In the genomic region with DNA sequence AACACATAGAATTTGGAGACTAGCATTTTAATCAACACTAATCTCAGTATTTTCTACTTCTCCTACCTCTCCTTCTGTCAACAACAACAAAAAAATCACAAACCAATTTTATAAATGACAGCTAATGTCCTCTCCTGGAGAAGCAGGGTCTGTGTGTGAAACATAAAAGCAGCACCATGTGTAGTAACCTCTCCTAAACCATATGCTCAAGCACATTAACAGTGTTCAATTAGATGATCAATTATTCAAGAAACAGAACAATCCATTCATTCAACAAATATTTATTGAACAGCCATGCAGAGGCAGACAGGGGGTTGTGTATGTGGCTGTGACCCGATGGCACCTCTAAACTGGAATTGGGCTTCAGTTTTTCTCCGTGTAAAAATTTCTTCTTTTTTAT, we compare ENCODE assay signal across 9 cellular contexts. TPM values are rescaled to one million over a fixed set of nuclear protein-coding genes. Genes with fewer than 3 reads are reported as not detected.
DNase-seq lines count a peak whose midpoint lies in the region; ATAC-seq and TF ChIP-seq lines count a peak whose summit lies in the region.
"Had no signal": no experiment of that assay in that cellular context is flagged by ENCODE, and none has a peak within 500 bp of the region (broad histone marks: within the 10 kb centered on the region; RNA-seq: fewer than 3 reads in every experiment).

No MANE protein-coding gene starts in this region.

- no peak for DNase-seq in MCF 10A (ENCODE audit: unreplicated experiment)
- DNase-seq in mammary epithelial cell: no peak
- DNase-seq in kidney epithelial cell (ENCODE audit: low read depth): no peak
- DNase-seq in thoracic aorta (ENCODE audit: low spot score): no peak
- no peak for DNase-seq in activated naive CD4-positive, alpha-beta T cell treated with anti-CD3 and anti-CD28 coated beads, Interleukin-2, amount 50 U/mL, for 72 hours (ENCODE audit: low spot score in 2 of 2)
- no peak for DNase-seq in stimulated activated CD4-positive, alpha-beta T cell treated with anti-CD3 and anti-CD28 coated beads, Interleukin-2, amount 100 ng/mL, for 24 hours
- DNase-seq: SIG-M5 had no signal

- peaks cover 36% of the 10 kb centered on the region for H3K27me3 Mint-ChIP-seq in MCF 10A (ENCODE audit: insufficient read depth, unreplicated experiment)
- H3K27me3 Mint-ChIP-seq in activated naive CD8-positive, alpha-beta T cell: peaks cover 23% of the 10 kb centered on the region

- CTCF ChIA-PET in MCF 10A (lab: Yijun Ruan, JAX): interaction anchor here (0.7 to 1.8 kb wide), 4 partner anchors 45 to 600 kb away, joined by 3 to 4 read pairs (median 3); no protein-coding TSS in a partner anchor
- CTCF ChIA-PET in mammary epithelial cell (lab: Charles Lee; ENCODE audit: low non-redundant PET): no interaction called here

- no peak overlapping the region for H3K4me3 ChIP-seq in mammary epithelial cell (replicated peaks in 1 of 3; ENCODE audit: insufficient read depth in 1 of 3, low read depth in 2 of 3, low read length in 3 of 3)
- H3K4me3 ChIP-seq in kidney epithelial cell (ENCODE audit: low read depth, low read length): peak overlapping the region; percentile 58
- H3K4me3 ChIP-seq in thoracic aorta: peak overlapping the region; percentile 60

- intact Hi-C loops in MCF 10A (cut with micrococcal nuclease) (no loop called here), mammary epithelial cell (cut with micrococcal nuclease) (no loop called here)

- H3K9me3 ChIP-seq in mammary epithelial cell (replicated peaks; ENCODE audit: insufficient read depth, low read length) (no peaks in the 10 kb centered on the region), thoracic aorta (no peaks in the 10 kb centered on the region)

- H2AFZ ChIP-seq in mammary epithelial cell (ENCODE audit: low read depth, low read length): no peak overlapping the region

- no peaks in the 10 kb centered on the region for H3K79me2 ChIP-seq in mammary epithelial cell (ENCODE audit: insufficient read depth, low read length)

- H4K20me1 ChIP-seq in mammary epithelial cell (ENCODE audit: insufficient read depth, low read length): no peaks in the 10 kb centered on the region

- 27% methylated on average over 2 of the region's 2 CpGs for WGBS in mammary epithelial cell (ENCODE audit: low coverage, missing lambda C conversion rate)

- H3K4me3 Mint-ChIP-seq in MCF 10A (ENCODE audit: unreplicated experiment): peak overlapping the region; percentile 61
- peak overlapping the region; percentile 62 for H3K4me3 Mint-ChIP-seq in activated naive CD8-positive, alpha-beta T cell

- ATAC-seq in thoracic aorta (ENCODE audit: insufficient number of reproducible peaks, low FRiP score, low read depth): no peak
- ATAC-seq in activated naive CD4-positive, alpha-beta T cell treated with anti-CD3 and anti-CD28 coated beads, Interleukin-2, amount 50 U/mL, for 72 hours: no peak
- ATAC-seq in HG03469 (IDR thresholded peaks at IDR 0.05; ENCODE audit: unreplicated experiment): no peak

- BruUV-seq in MCF 10A (replicated peaks; lab: Mats Ljungman, UMichigan): no TSS peak
- no TSS peak for BruUV-seq in mammary epithelial cell (replicated peaks; lab: Mats Ljungman, UMichigan)

- H3K36me3 ChIP-seq in mammary epithelial cell (ENCODE audit: insufficient read depth, low read length) (no peaks in the 10 kb centered on the region), kidney epithelial cell (ENCODE audit: control insufficient read depth, insufficient read depth, low read length) (no peaks in the 10 kb centered on the region), thoracic aorta (no peaks in the 10 kb centered on the region)

- H3K4me1 ChIP-seq in mammary epithelial cell (ENCODE audit: insufficient read depth, low read length) (peaks cover 3% of the 10 kb centered on the region), thoracic aorta (ENCODE audit: control insufficient read depth in 1 of 2, low read depth in 2 of 2) (peaks cover 0 to 22% of the 10 kb centered on the region in 2 donors)

- peaks cover 33% of the 10 kb centered on the region for H3K27me3 ChIP-seq in mammary epithelial cell (ENCODE audit: insufficient read depth, low read length)
- H3K27me3 ChIP-seq in kidney epithelial cell (ENCODE audit: control insufficient read depth, insufficient read depth, low read length): peaks cover 2% of the 10 kb centered on the region
- no peaks in the 10 kb centered on the region for H3K27me3 ChIP-seq in thoracic aorta (replicated peaks; ENCODE audit: insufficient read depth)

- no peaks in the 10 kb centered on the region for H3K9me3 Mint-ChIP-seq in MCF 10A (ENCODE audit: unreplicated experiment)
- H3K9me3 Mint-ChIP-seq in activated naive CD8-positive, alpha-beta T cell (ENCODE audit: low read depth): no peaks in the 10 kb centered on the region
- peaks cover 0 to 4% of the 10 kb centered on the region in 2 donors for H3K9me3 Mint-ChIP-seq in activated naive CD4-positive, alpha-beta T cell treated with anti-CD3 and anti-CD28 coated beads, Interleukin-2, amount 50 U/mL, for 72 hours

- no peaks in the 10 kb centered on the region for H3K4me1 Mint-ChIP-seq in MCF 10A (ENCODE audit: insufficient read depth, unreplicated experiment)
- peaks cover 5% of the 10 kb centered on the region for H3K4me1 Mint-ChIP-seq in activated naive CD8-positive, alpha-beta T cell (ENCODE audit: low read depth)

- H3K9ac ChIP-seq in mammary epithelial cell (ENCODE audit: insufficient read depth, low read length): no peak overlapping the region

- H3K36me3 Mint-ChIP-seq in MCF 10A (ENCODE audit: insufficient read depth, unreplicated experiment): no peaks in the 10 kb centered on the region
- H3K36me3 Mint-ChIP-seq in activated naive CD8-positive, alpha-beta T cell: no peaks in the 10 kb centered on the region
- peaks cover 0 to 6% of the 10 kb centered on the region in 2 donors for H3K36me3 Mint-ChIP-seq in activated naive CD4-positive, alpha-beta T cell treated with anti-CD3 and anti-CD28 coated beads, Interleukin-2, amount 50 U/mL, for 72 hours

- dilution Hi-C loops in mammary epithelial cell (cut with HindIII; ENCODE audit: low sequenced_read_pairs): no loop called here

- in situ Hi-C loops in mammary epithelial cell (cut with MboI; ENCODE audit: low sequenced_read_pairs in 2 of 2): no loop called here

- H3K27ac ChIP-seq in mammary epithelial cell (ENCODE audit: insufficient read depth, low read depth, low read length): no peak overlapping the region
- no peak overlapping the region for H3K27ac ChIP-seq in thoracic aorta

- POLR2A ChIA-PET in MCF 10A (lab: Yijun Ruan, JAX): no interaction called here

- H3K4me2 ChIP-seq in mammary epithelial cell (ENCODE audit: insufficient read depth, low read depth, low read length): no peak overlapping the region

- no peak for TF ChIP-seq CTCF in MCF 10A (IDR thresholded peaks at IDR 0.05; ENCODE audit: unreplicated experiment)
- TF ChIP-seq CTCF in mammary epithelial cell (conservative IDR thresholded peaks at IDR 0.05 in 1 of 2, IDR thresholded peaks at IDR 0.05 in 1 of 2; ENCODE audit: extremely low read depth in 1 of 2, insufficient read depth in 1 of 2, low read depth in 1 of 2, low read length in 2 of 2): no peak
- TF ChIP-seq CTCF in kidney epithelial cell (IDR thresholded peaks at IDR 0.05; ENCODE audit: insufficient read depth, low read length, poor library complexity, severe bottlenecking): no peak
- no peak for TF ChIP-seq CTCF in thoracic aorta (IDR thresholded peaks at IDR 0.05)

- H3K27ac Mint-ChIP-seq in MCF 10A (ENCODE audit: low read depth, unreplicated experiment): no peak overlapping the region
- H3K27ac Mint-ChIP-seq in activated naive CD8-positive, alpha-beta T cell: no peak overlapping the region
- H3K27ac Mint-ChIP-seq in activated naive CD4-positive, alpha-beta T cell treated with anti-CD3 and anti-CD28 coated beads, Interleukin-2, amount 50 U/mL, for 72 hours: no peak overlapping the region

RNA-seq across cellular contexts. Expression of a gene that starts 0.5 kb away (rescaled TPM):
- total RNA-seq in MCF 10A (2022) (5.3 and 8.6 TPM in 2 replicates), mammary epithelial cell (not detected), kidney epithelial cell (0.33 and 1.6 TPM in 2 replicates), thoracic aorta (under 1 TPM; 0.14 to 0.71 TPM)
- polyA plus RNA-seq in mammary epithelial cell: not detected
- not detected for polyA minus RNA-seq in mammary epithelial cell
- not detected for total RNA-seq in activated naive CD4-positive, alpha-beta T cell treated with anti-CD3 and anti-CD28 coated beads, Interleukin-2, amount 50 U/mL, for 72 hours

Comparison
In these comparisons a context has a peak if more than half of its experiments do, and no peak if none do; other contexts are left out.
1. H3K4me3 ChIP-seq: peak in kidney epithelial cell (single experiment) and thoracic aorta (single experiment); none in mammary epithelial cell (0 of 3).